Comparison of ENCODE assay signal across 20 cellular contexts in the genomic region with DNA sequence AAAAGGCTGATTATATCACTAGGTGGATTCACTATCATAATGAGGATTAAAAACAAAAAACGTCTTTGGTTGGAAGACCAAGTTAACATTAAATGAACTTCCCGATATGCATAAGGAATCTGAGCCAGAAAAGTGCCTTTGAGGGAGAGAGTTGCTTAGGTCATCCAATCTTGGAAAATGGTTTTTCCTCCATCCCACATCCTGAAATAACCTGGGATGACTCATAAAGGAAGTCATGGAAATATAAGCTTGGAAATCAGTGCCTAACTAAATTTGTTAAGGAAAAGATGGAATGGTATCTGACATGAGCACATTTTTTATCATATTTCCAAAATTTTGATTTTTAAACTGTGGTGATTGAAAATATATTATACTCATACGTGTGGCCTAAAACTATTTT.
"Had no signal": no experiment of that assay in that cellular context is flagged by ENCODE, and none has a peak within 500 bp of the region (broad histone marks: within the 10 kb centered on the region; RNA-seq: fewer than 3 reads in every experiment).

No MANE protein-coding gene starts in this region.

- H3K79me2 ChIP-seq: parathyroid adenoma had no signal

- H3K36me3 ChIP-seq: adrenal gland, esophagus squamous epithelium, heart right ventricle, neutrophil had no signal

- H3K27ac ChIP-seq: adrenal gland, esophagus squamous epithelium, heart right ventricle, neutrophil, parathyroid adenoma, VCaP had no signal

- H3K4me3 ChIP-seq: adrenal gland, esophagus squamous epithelium, heart right ventricle had no signal

- DNase-seq: activated CD4-positive, alpha-beta T cell treated with anti-CD3 and anti-CD28 coated beads for 36 hours; activated CD8-positive, alpha-beta T cell treated with anti-CD3 and anti-CD28 coated beads for 36 hours; activated effector memory CD4-positive, alpha-beta T cell treated with Interleukin-2 at 50 U/mL for 16 hours; activated T-cell treated with anti-CD3 and anti-CD28 coated beads, Interleukin-2, amount 50 U/mL, for 4 hours; adrenal gland; esophagus squamous epithelium; foreskin melanocyte; heart right ventricle; mesendoderm; natural killer cell; retina; stimulated activated CD4-positive, alpha-beta T cell treated with anti-CD3 and anti-CD28 coated beads, Interleukin-12 subunit alpha, Interleukin-12 subunit beta, amount 100 ng/mL, for 4 hours; stimulated activated CD4-positive, alpha-beta T cell treated with anti-CD3 and anti-CD28 coated beads, Interleukin-2, amount 100 ng/mL, for 24 hours; T-helper 1 cell; T1000 had no signal

- H3K27me3 ChIP-seq: adrenal gland, esophagus squamous epithelium, neutrophil had no signal

- H3K4me1 ChIP-seq: adrenal gland, esophagus squamous epithelium, parathyroid adenoma had no signal

- H3K9ac ChIP-seq: parathyroid adenoma had no signal

- H2AFZ ChIP-seq: parathyroid adenoma had no signal

- H3K9me3 ChIP-seq: adrenal gland, esophagus squamous epithelium, heart right ventricle, neutrophil had no signal

- FAIRE-seq: endometrium had no signal

- ATAC-seq: activated CD4-positive, alpha-beta T cell treated with anti-CD3 and anti-CD28 coated beads for 36 hours; activated CD8-positive, alpha-beta T cell treated with anti-CD3 and anti-CD28 coated beads for 36 hours; activated T-cell treated with anti-CD3 and anti-CD28 coated beads, Interleukin-2, amount 50 U/mL, for 4 hours; left lobe of liver; natural killer cell had no signal
